Comparison of ENCODE assay signal across 25 cellular contexts in the genomic region with DNA sequence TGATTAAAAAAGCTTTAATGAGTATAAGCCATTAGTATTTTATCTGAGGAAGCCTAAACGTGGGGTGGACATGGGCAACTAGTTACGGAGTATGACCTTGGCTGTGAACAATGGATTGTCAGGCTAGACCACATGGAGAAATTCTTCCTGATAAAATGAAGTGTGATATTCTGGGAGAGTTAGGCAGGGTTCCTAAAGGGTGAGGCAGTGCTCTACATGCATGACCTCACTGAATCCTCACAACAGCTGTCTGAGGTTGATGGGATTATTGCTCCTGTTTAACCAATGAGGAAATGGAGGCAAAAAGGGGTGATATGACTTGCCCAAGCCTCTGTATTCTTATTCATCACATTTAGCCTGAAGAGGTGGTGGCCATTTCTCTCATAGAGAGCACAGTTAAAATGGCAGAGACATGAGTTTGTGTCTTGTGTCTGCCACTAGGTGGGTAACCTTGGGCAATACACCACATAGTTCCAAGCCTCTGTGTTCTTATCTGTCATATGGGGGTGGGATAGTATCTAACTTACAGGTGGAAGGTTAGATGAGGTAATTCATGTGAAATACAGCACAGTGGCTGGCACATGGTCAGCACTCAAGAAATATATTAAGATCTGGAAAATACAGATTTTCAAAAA.
A peak's percentile ranks its signal among the peaks of the same experiment; 100 is the strongest.
DNase-seq lines count a peak whose midpoint lies in the region; ATAC-seq, FAIRE-seq and TF ChIP-seq lines count a peak whose summit lies in the region.
"Had no signal": no experiment of that assay in that cellular context is flagged by ENCODE, and none has a peak within 500 bp of the region (broad histone marks: within the 10 kb centered on the region; RNA-seq: fewer than 3 reads in every experiment).

No MANE protein-coding gene starts in this region.

- TF ChIP-seq POLR2A in GM12878 (IDR thresholded peaks at IDR 0.05; ENCODE audit: low read depth, low read length), result no peak

- H3K27ac ChIP-seq in GM12878 (ENCODE audit: control insufficient read depth, insufficient read depth) (no peak overlapping the region), mesendoderm (ENCODE audit: low read depth, low read length) (no peak overlapping the region)
- H3K27ac ChIP-seq: coronary artery, esophagus muscularis mucosa, prostate gland, thyroid gland had no signal

- H2BK5ac ChIP-seq in mesendoderm (ENCODE audit: low read length), result no peak overlapping the region

- DNase-seq in LHCN-M2 (ENCODE audit: low read depth) (peak; percentile 80), GM12878 (ENCODE audit: low read depth, low spot score) (no peak), mesendoderm (peak; percentile 27), amniotic stem cell (lab: John Stamatoyannopoulos, UW) (no peak), HFFc6 (no peak), mucosa of descending colon (no peak)
- DNase-seq: activated CD4-positive, alpha-beta T cell treated with anti-CD3 and anti-CD28 coated beads, Interleukin-2, amount 50 U/mL, for 4 hours; activated naive CD4-positive, alpha-beta T cell treated with anti-CD3 and anti-CD28 coated beads for 36 hours; activated T-cell treated with anti-CD3 and anti-CD28 coated beads, Interleukin-2, amount 50 U/mL, for 1 hour; BE2C; glutamatergic neuron; MM.1S; NCI-H2107; NCI-H526; nephron progenitor cell; stimulated activated CD4-positive, alpha-beta T cell treated with anti-CD3 and anti-CD28 coated beads, Interleukin-12 subunit alpha, Interleukin-12 subunit beta, amount 100 ng/mL, for 4 hours; SW 1271; thyroid gland had no signal

- intact Hi-C loops in GM12878 (cut with micrococcal nuclease; ENCODE audit: unreplicated experiment), result loop anchor here (10.0 kb wide), 1 partner anchor 255 kb away; no protein-coding TSS in a partner anchor
- intact Hi-C loops in mucosa of descending colon (cut with DNase I, micrococcal nuclease), result no loop called here

- no peaks in the 10 kb centered on the region for H3K9me3 ChIP-seq in GM12878 (replicated peaks; ENCODE audit: control insufficient read depth, insufficient read depth, low read length)
- H3K9me3 ChIP-seq in mucosa of descending colon, result no peaks in the 10 kb centered on the region
- H3K9me3 ChIP-seq: BE2C, esophagus muscularis mucosa, prostate gland, thyroid gland had no signal

- H3K4me3 Mint-ChIP-seq in HFFc6, result no peak overlapping the region
- H3K4me3 Mint-ChIP-seq: activated naive CD4-positive, alpha-beta T cell treated with anti-CD3 and anti-CD28 coated beads for 36 hours; nephron progenitor cell had no signal

- POLR2A ChIA-PET in GM12878 (lab: Charles Lee), result no interaction called here

- WGBS in GM12878 (ENCODE audit: insufficient coverage, insufficient replicate concordance, low lambda C conversion rate, missing lambda C conversion rate), result 86% methylated on average over 2 of the region's 2 CpGs
- no CpG with 5 or more reads among the region's 2 CpGs for WGBS in mesendoderm (ENCODE audit: extremely low coverage, insufficient coverage, low lambda C conversion rate)

- H3K9me3 Mint-ChIP-seq in HFFc6, result no peaks in the 10 kb centered on the region
- H3K9me3 Mint-ChIP-seq: activated naive CD4-positive, alpha-beta T cell treated with anti-CD3 and anti-CD28 coated beads for 36 hours; nephron progenitor cell had no signal

- H2BK120ac ChIP-seq in mesendoderm (ENCODE audit: low read depth, low read length), result no peak overlapping the region

- no peak for TF ChIP-seq RAD21 in GM12878 (IDR thresholded peaks at IDR 0.05; ENCODE audit: insufficient read depth, low read depth, low read length)

- H3K4ac ChIP-seq in mesendoderm (ENCODE audit: low read depth, low read length), result no peak overlapping the region

- CTCF ChIA-PET in GM12878 (lab: Yijun Ruan, JAX), result no interaction called here

- H3K4me2 ChIP-seq in GM12878 (ENCODE audit: control insufficient read depth, insufficient read depth) (no peak overlapping the region), mesendoderm (ENCODE audit: low read length) (no peak overlapping the region)

- H2AFZ ChIP-seq in GM12878 (ENCODE audit: control insufficient read depth, low read depth, low read length), result no peak overlapping the region

- H3K4me1 ChIP-seq in GM12878 (ENCODE audit: control insufficient read depth, insufficient read depth, low read length), result no peaks in the 10 kb centered on the region
- H3K4me1 ChIP-seq in mesendoderm (ENCODE audit: control insufficient read depth, low read depth, low read length), result no peaks in the 10 kb centered on the region
- H3K4me1 ChIP-seq in mucosa of descending colon (ENCODE audit: low read depth), result no peaks in the 10 kb centered on the region
- H3K4me1 ChIP-seq: BE2C, prostate gland had no signal

- SMC1A ChIA-PET in GM12878 (lab: Charles Lee; ENCODE audit: uncharacterized antibody, unreplicated experiment), result no interaction called here

- no peak overlapping the region for H3K56ac ChIP-seq in mesendoderm (ENCODE audit: low read length)

- in situ Hi-C loops in GM12878 (cut with MboI), result no loop called here

- H3K27me3 ChIP-seq in GM12878 (replicated peaks in 1 of 2; ENCODE audit: control insufficient read depth in 2 of 2, insufficient read depth in 2 of 2, low read length in 1 of 2) (no peaks in the 10 kb centered on the region), mesendoderm (ENCODE audit: insufficient read depth, low read length, poor library complexity) (no peaks in the 10 kb centered on the region)
- H3K27me3 ChIP-seq: BE2C, esophagus muscularis mucosa, thyroid gland had no signal

- no peak for FAIRE-seq in GM12878 (lab: Jason Lieb, UNC)
- FAIRE-seq: astrocyte, RCC 7860, TTC549 had no signal

- no peak overlapping the region for H3K9ac ChIP-seq in GM12878 (ENCODE audit: control insufficient read depth, insufficient read depth, low read length)
- no peak overlapping the region for H3K9ac ChIP-seq in mesendoderm (ENCODE audit: low read length)

- H4K20me1 ChIP-seq in GM12878 (ENCODE audit: control insufficient read depth, insufficient read depth), result no peaks in the 10 kb centered on the region

- H3K4me3 ChIP-seq in GM12878 (no peak overlapping the region), mesendoderm (ENCODE audit: low read length) (no peak overlapping the region), mucosa of descending colon (no peak overlapping the region)
- H3K4me3 ChIP-seq: coronary artery, esophagus muscularis mucosa, prostate gland, thyroid gland had no signal

- H3K27ac Mint-ChIP-seq in HFFc6, result no peak overlapping the region
- H3K27ac Mint-ChIP-seq: activated naive CD4-positive, alpha-beta T cell treated with anti-CD3 and anti-CD28 coated beads for 36 hours; nephron progenitor cell had no signal

- ATAC-seq in GM12878 (peak; percentile 76), mucosa of descending colon (no peak)

- H3K27me3 Mint-ChIP-seq in HFFc6 (ENCODE audit: insufficient read depth), result no peaks in the 10 kb centered on the region; the same call in 1 of the 2 replicates

- BruUV-seq in GM12878 (replicated peaks; lab: Mats Ljungman, UMichigan), result no TSS peak

- no peaks in the 10 kb centered on the region for H3K79me2 ChIP-seq in GM12878 (ENCODE audit: control insufficient read depth, insufficient read depth, low read length)
- no peaks in the 10 kb centered on the region for H3K79me2 ChIP-seq in mesendoderm (ENCODE audit: control insufficient read depth, insufficient read depth, low read length)

- RAD21 ChIA-PET in GM12878 (lab: Charles Lee; ENCODE audit: unreplicated experiment), result no interaction called here

- TF ChIP-seq CTCF in GM12874 (IDR thresholded peaks at IDR 0.05; ENCODE audit: insufficient read depth, low read depth, low read length) (peak; percentile 15; the same call in 1 of the 2 replicates), GM12878 (IDR thresholded peaks at IDR 0.05 in 2 of 3, conservative IDR thresholded peaks at IDR 0.05 in 1 of 3; ENCODE audit: control insufficient read depth in 2 of 3, extremely low read depth in 1 of 3, insufficient read depth in 1 of 3, low read depth in 3 of 3, low read length in 3 of 3) (no peak), HFFc6 (IDR thresholded peaks at IDR 0.05) (no peak), mucosa of descending colon (IDR thresholded peaks at IDR 0.05) (no peak)

- H2AK5ac ChIP-seq in mesendoderm (ENCODE audit: low read length), result no peak overlapping the region

- H3K36me3 ChIP-seq in GM12878 (ENCODE audit: control insufficient read depth in 2 of 2, insufficient read depth in 2 of 2, low read length in 1 of 2), result no peaks in the 10 kb centered on the region
- H3K36me3 ChIP-seq in mesendoderm (ENCODE audit: control insufficient read depth, insufficient read depth, low read length), result no peaks in the 10 kb centered on the region
- H3K36me3 ChIP-seq in mucosa of descending colon (ENCODE audit: low read depth), result no peaks in the 10 kb centered on the region
- H3K36me3 ChIP-seq: BE2C, esophagus muscularis mucosa, prostate gland, thyroid gland had no signal

- no peak overlapping the region for H3K23ac ChIP-seq in mesendoderm (ENCODE audit: low read length)

- H3K18ac ChIP-seq in mesendoderm (ENCODE audit: low read length), result no peak overlapping the region

- no peak overlapping the region for H4K8ac ChIP-seq in mesendoderm (ENCODE audit: low read depth, low read length)

- H3K4me1 Mint-ChIP-seq in HFFc6 (ENCODE audit: low read depth), result peaks cover 44% of the 10 kb centered on the region
- H3K4me1 Mint-ChIP-seq: nephron progenitor cell had no signal

- H2BK15ac ChIP-seq in mesendoderm (replicated peaks; ENCODE audit: low read depth), result no peak overlapping the region

- H4K5ac ChIP-seq in mesendoderm (ENCODE audit: low read length), result no peak overlapping the region

- H3K36me3 Mint-ChIP-seq in HFFc6 (ENCODE audit: low read depth), result no peaks in the 10 kb centered on the region

- H3K79me1 ChIP-seq in mesendoderm (ENCODE audit: low read length), result no peaks in the 10 kb centered on the region

- no peak for TF ChIP-seq EP300 in GM12878 (IDR thresholded peaks at IDR 0.05; ENCODE audit: borderline replicate concordance in 1 of 2, control insufficient read depth in 1 of 2, low read depth in 2 of 2, low read length in 2 of 2)

TF ChIP-seq in GM12878, 131 proteins besides CTCF, POLR2A, EP300 and RAD21:
- TF ChIP-seq GABPA (IDR thresholded peaks at IDR 0.05; ENCODE audit: low read depth), result no peak
- no peak for TF ChIP-seq ZNF274 (IDR thresholded peaks at IDR 0.05; ENCODE audit: insufficient read depth, insufficient read length)
- 0 out of 2 replicates have a peak, but pooled peaks have one; percentile 46 for TF ChIP-seq YY1 (IDR thresholded peaks at IDR 0.05; ENCODE audit: low read depth, low read length)
- no peak for TF ChIP-seq NBN (IDR thresholded peaks at IDR 0.05)
- TF ChIP-seq HDAC6 (IDR thresholded peaks at IDR 0.05; ENCODE audit: unreplicated experiment), result no peak

Comparison
In these comparisons a context has a peak if more than half of its experiments do, and no peak if none do; other contexts are left out.
1. DNase-seq: peak in LHCN-M2 (single experiment) and mesendoderm (single experiment); none in GM12878 (single experiment), amniotic stem cell (single experiment), HFFc6 (single experiment) and mucosa of descending colon (0 of 3).